In genomic region chr11:48095779-48096470, GRCh38 we compare ENCODE assay signal across 1 cellular context.
TF ChIP-seq lines count a peak whose summit lies in the region.

No MANE protein-coding gene starts in this region.

TF ChIP-seq in A549, 52 proteins besides CTCF, POLR2A, EP300 and RAD21:
- TF ChIP-seq NFE2L2 (conservative IDR thresholded peaks at IDR 0.05; ENCODE audit: low read length) (no peak), MYC (IDR thresholded peaks at IDR 0.05; ENCODE audit: borderline replicate concordance, low read length) (no peak), EHF (CRISPR knock-in tag; IDR thresholded peaks at IDR 0.05) (no peak), HMGXB4 (CRISPR knock-in tag; IDR thresholded peaks at IDR 0.05; ENCODE audit: borderline replicate concordance) (no peak)
